In the genomic region with DNA sequence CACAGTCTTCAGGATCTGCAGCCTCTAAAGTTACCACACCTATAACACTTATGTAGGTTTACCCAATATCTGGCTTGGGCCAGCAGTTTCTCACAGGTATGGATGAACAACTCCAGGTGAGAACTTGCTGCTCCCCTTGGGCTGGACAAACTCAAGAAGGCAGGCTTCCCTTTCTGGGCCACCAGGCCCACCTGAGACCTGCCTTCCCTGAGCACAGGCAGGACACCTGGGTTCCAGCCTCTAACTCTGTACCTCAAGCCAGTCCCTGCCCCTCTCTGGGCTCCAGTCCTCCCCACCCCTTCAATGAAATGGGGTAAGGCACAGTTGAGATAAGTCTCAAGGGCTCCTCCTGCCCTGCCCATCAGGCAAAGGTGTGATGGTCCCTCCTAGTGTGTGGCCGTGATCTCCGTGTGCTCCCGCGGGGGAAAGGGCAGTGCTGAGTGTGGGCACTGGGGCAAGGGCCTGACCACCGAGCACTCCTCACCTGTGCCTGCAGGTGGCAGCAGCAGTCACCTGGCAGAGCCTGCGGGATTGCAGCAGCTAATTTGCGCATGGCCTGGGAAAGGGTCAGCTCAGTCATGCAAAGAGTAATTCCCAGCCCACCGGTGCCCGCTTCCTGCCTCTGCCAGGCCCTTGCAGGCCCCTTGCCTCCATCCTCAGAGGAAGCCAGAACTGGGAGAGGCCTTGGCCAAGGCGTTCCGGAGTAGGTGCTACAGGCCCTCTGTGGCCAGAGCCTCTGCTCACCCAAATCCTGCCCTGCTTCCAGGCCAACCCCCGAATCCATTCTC, we compare ENCODE assay signal across 7 cellular contexts. TPM values are rescaled to one million over a fixed set of nuclear protein-coding genes. Genes with fewer than 3 reads are reported as not detected.
DNase-seq lines count a peak whose midpoint lies in the region; ATAC-seq and TF ChIP-seq lines count a peak whose summit lies in the region.

No MANE protein-coding gene starts in this region.

- H3K27me3 ChIP-seq in upper lobe of left lung: no peaks in the 10 kb centered on the region

- H3K27ac ChIP-seq in upper lobe of left lung: peak overlapping the region in 1 of 4 donors; percentile 56

- H3K36me3 ChIP-seq in upper lobe of left lung: no peaks in the 10 kb centered on the region

- TF ChIP-seq CTCF in choroid plexus epithelial cell (conservative IDR thresholded peaks at IDR 0.05; ENCODE audit: low read depth, low read length): peak; percentile 82
- TF ChIP-seq CTCF in upper lobe of left lung (IDR thresholded peaks at IDR 0.05): peak; percentile 66 to 91 (median 86)

- peaks cover 3 to 5% (median 4%) of the 10 kb centered on the region in 4 donors for H3K4me1 ChIP-seq in upper lobe of left lung

- DNase-seq in EH (ENCODE audit: low read depth) (peak; percentile 48), SHP77 (lab: John Stamatoyannopoulos, UW) (peak; percentile 57 to 76), choroid plexus epithelial cell (ENCODE audit: low read depth) (peak; percentile 63), lung microvascular endothelial cell (ENCODE audit: low read depth in 2 of 2) (peak; percentile 62 to 78), upper lobe of left lung (peak; percentile 64 to 81), GM19240 (ENCODE audit: insufficient read length, low spot score) (no peak)

- no peak for TF ChIP-seq POLR2A in upper lobe of left lung (IDR thresholded peaks at IDR 0.05)

- peaks cover 0 to 4% (median 0%) of the 10 kb centered on the region in 4 donors for H3K9me3 ChIP-seq in upper lobe of left lung

- 24 to 27% methylated on average over 8 to 10 of the region's 12 CpGs for WGBS in upper lobe of left lung, 2 donors

- TF ChIP-seq EP300 in upper lobe of left lung (IDR thresholded peaks at IDR 0.05): no peak

- H3K4me3 ChIP-seq in choroid plexus epithelial cell (ENCODE audit: low read depth, low read length) (no peak overlapping the region), upper lobe of left lung (no peak overlapping the region)

- peak; percentile 36 for ATAC-seq in HG02623 (IDR thresholded peaks at IDR 0.05; ENCODE audit: unreplicated experiment)
- peak; percentile 77 to 88 for ATAC-seq in upper lobe of left lung (ENCODE audit: low FRiP score in 2 of 2)

RNA-seq across cellular contexts. Expression of a gene that starts 28.2 kb away (rescaled TPM):
- total RNA-seq in lung microvascular endothelial cell: 1.4 and 17.4 TPM in 2 replicates
- 10 to 100 TPM; 34.6 to 89.3 (median 40.4) TPM for total RNA-seq in upper lobe of left lung

RNA-seq across cellular contexts. Expression of a gene that starts 57.8 kb away (rescaled TPM):
- not detected in 2 replicates for total RNA-seq in lung microvascular endothelial cell
- total RNA-seq in upper lobe of left lung: 1 to 10 TPM in 3 of 6 donors, under 1 TPM in 3; 0.76 to 1.8 (median 0.92) TPM
